In the genomic region with DNA sequence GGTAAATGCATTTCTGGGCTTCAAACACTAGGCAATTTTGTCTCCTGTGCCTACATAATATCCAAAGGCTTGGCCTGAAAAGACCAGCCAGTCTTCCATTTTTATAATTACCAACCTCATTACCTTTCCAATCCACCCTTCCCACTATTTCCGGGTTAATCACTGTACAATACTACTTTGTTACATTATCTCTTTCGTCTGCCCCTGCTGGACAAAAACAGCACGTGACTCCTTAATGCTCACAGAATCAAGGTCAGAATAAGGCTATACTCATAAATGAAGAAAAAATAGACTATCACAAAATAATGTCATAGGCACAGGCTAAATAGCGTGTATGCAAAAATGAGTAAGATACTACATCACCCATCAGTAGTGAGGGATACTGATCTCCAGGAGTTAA, we compare ENCODE assay signal across 22 cellular contexts. TPM values are rescaled to one million over a fixed set of nuclear protein-coding genes. Genes with fewer than 3 reads are reported as not detected.
"Had no signal": no experiment of that assay in that cellular context is flagged by ENCODE, and none has a peak within 500 bp of the region (broad histone marks: within the 10 kb centered on the region; RNA-seq: fewer than 3 reads in every experiment).

No MANE protein-coding gene starts in this region.

- H3K27me3 ChIP-seq: brain microvascular endothelial cell, foreskin keratinocyte, tibial artery, vagina had no signal

- DNase-seq: activated CD4-positive, alpha-beta T cell treated with anti-CD3 and anti-CD28 coated beads, Interleukin-2, amount 10 ng/mL, durations not matched to agents 24 days and 14 days; activated CD4-positive, CD25-positive, alpha-beta regulatory T cell; activated CD8-positive, alpha-beta T cell treated with anti-CD3 and anti-CD28 coated beads for 36 hours; activated naive CD4-positive, alpha-beta T cell treated with Interleukin-2 at 50 U/mL for 16 hours; activated naive CD8-positive, alpha-beta T cell treated with anti-CD3 and anti-CD28 coated beads, Interleukin-2, amount 10 ng/mL, durations not matched to agents 7 days and 5 days; activated T-cell treated with anti-CD3 and anti-CD28 coated beads, Interleukin-2, amount 50 U/mL, for 24 hours; brain microvascular endothelial cell; cerebellar nuclear complex; effector CD4-positive, alpha-beta T cell; foreskin keratinocyte; hypothalamus; islet precursor cell; nucleus accumbens; retina; stimulated activated naive CD8-positive, alpha-beta T cell treated with anti-CD3 and anti-CD28 coated beads, Interleukin-15, Interleukin-2, amounts not matched to agents 100 U/mL and 50 U/mL, for 24 hours; substantia nigra; T-cell; tibial artery had no signal

- H3K9me3 ChIP-seq: tibial artery, vagina had no signal

- H3K27ac ChIP-seq: brain microvascular endothelial cell, foreskin keratinocyte, vagina had no signal

- ATAC-seq: activated CD8-positive, alpha-beta T cell treated with anti-CD3 and anti-CD28 coated beads for 36 hours; foreskin keratinocyte; stimulated activated naive CD8-positive, alpha-beta T cell treated with anti-CD3 and anti-CD28 coated beads, Interleukin-15, Interleukin-2, amounts not matched to agents 100 U/mL and 50 U/mL, for 24 hours; T-cell had no signal

- H3K4me3 ChIP-seq: lung, skin epidermis, tibial artery, vagina had no signal

- H3K36me3 ChIP-seq: brain microvascular endothelial cell, tibial artery, vagina had no signal

RNA-seq across cellular contexts. Expression of gene ABI3BP, which starts 40.1 kb away (rescaled TPM):
- total RNA-seq: activated CD4-positive, alpha-beta T cell treated with anti-CD3 and anti-CD28 coated beads, Interleukin-2, amount 10 ng/mL, durations not matched to agents 24 days and 14 days; activated CD8-positive, alpha-beta T cell treated with anti-CD3 and anti-CD28 coated beads for 36 hours; activated T-helper 2 cell treated with anti-CD3 and anti-CD28 coated beads, Interferon-gamma antibody, Interleukin-2, Interleukin-4, amounts not matched to agents 10 μg/mL and 5 μg/mL and 100 μg/mL, durations not matched to agents 14 hours and 24 hours and 36 hours had no signal
